ENCODE assay signal across 12 cellular contexts in the genomic region with DNA sequence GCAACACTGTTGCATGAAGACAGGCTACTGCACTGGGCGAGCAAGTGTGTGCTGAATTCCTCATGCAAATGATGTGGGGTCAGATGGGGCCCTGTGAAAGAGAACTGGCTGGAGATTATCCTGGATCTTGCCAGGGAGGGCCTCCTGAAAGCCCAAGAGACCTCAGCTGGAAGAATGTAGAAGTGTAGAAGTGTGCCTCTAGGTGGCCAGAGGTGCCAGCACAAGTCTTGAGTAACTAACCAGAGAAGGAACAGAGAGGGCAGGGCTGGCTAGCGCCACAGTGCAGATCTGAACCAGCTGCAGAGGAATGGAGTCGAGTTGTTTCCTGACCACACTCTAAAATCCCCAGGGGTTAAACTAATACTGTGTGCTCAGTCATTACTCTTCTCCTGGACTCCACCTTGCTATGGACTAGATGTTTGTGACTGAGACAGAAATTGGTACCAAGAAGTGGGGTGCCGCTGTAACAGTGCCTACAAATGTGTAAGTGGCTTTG.
DNase-seq lines count a peak whose midpoint lies in the region; ATAC-seq, FAIRE-seq and TF ChIP-seq lines count a peak whose summit lies in the region.
"Had no signal": no experiment of that assay in that cellular context is flagged by ENCODE, and none has a peak within 500 bp of the region (broad histone marks: within the 10 kb centered on the region; RNA-seq: fewer than 3 reads in every experiment).

No MANE protein-coding gene starts in this region.

- no peaks in the 10 kb centered on the region for H3K36me3 Mint-ChIP-seq in activated CD4-positive, alpha-beta memory T cell treated with anti-CD3 and anti-CD28 coated beads for 36 hours

- CTCF ChIA-PET in activated CD4-positive, alpha-beta memory T cell treated with anti-CD3 and anti-CD28 coated beads for 36 hours (lab: Charles Lee): no interaction called here

- H3K9me3 ChIP-seq in upper lobe of right lung: no peaks in the 10 kb centered on the region

- ATAC-seq in HG02798 (IDR thresholded peaks at IDR 0.05; ENCODE audit: poor library complexity, unreplicated experiment) (peak; percentile 95), upper lobe of right lung (no peak)

- H3K27me3 ChIP-seq in upper lobe of right lung: no peaks in the 10 kb centered on the region

- peak; percentile 12 for DNase-seq in ELR (ENCODE audit: low read depth)
- peak; percentile 8 for DNase-seq in GM19239 (ENCODE audit: insufficient read length, low spot score)
- DNase-seq in HuH-7 (ENCODE audit: low spot score): peak; percentile 10
- DNase-seq in stimulated activated naive CD4-positive, alpha-beta T cell (lab: John Stamatoyannopoulos, UW): no peak
- DNase-seq in activated CD4-positive, alpha-beta memory T cell treated with anti-CD3 and anti-CD28 coated beads for 36 hours: no peak
- no peak for DNase-seq in upper lobe of right lung
- DNase-seq in cardiac septum (ENCODE audit: low spot score): no peak
- DNase-seq: NCI-H2081; stimulated activated CD4-positive, alpha-beta T cell treated with anti-CD3 and anti-CD28 coated beads, Interleukin-12 subunit alpha, Interleukin-12 subunit beta, amount 100 ng/mL, for 4 hours had no signal

- no peak overlapping the region for H3K4me3 Mint-ChIP-seq in activated CD4-positive, alpha-beta memory T cell treated with anti-CD3 and anti-CD28 coated beads for 36 hours
- H3K4me3 Mint-ChIP-seq: T-helper 2 cell treated with Interferon-gamma antibody and Interleukin-4, amounts not matched to agents 5 μg/mL and 100 μg/mL, for 36 hours had no signal

- no peak for TF ChIP-seq CTCF in upper lobe of right lung (IDR thresholded peaks at IDR 0.05)

- no peak overlapping the region for H3K27ac Mint-ChIP-seq in activated CD4-positive, alpha-beta memory T cell treated with anti-CD3 and anti-CD28 coated beads for 36 hours
- H3K27ac Mint-ChIP-seq: activated naive CD4-positive, alpha-beta T cell treated with anti-CD3 and anti-CD28 coated beads, Interleukin-2, amount 50 U/mL, for 72 hours; T-helper 2 cell treated with Interferon-gamma antibody and Interleukin-4, amounts not matched to agents 5 μg/mL and 100 μg/mL, for 36 hours had no signal

- H3K9me3 Mint-ChIP-seq in activated CD4-positive, alpha-beta memory T cell treated with anti-CD3 and anti-CD28 coated beads for 36 hours: no peaks in the 10 kb centered on the region
- H3K9me3 Mint-ChIP-seq: T-helper 2 cell treated with Interferon-gamma antibody and Interleukin-4, amounts not matched to agents 5 μg/mL and 100 μg/mL, for 36 hours had no signal

- intact Hi-C loops in activated CD4-positive, alpha-beta memory T cell treated with anti-CD3 and anti-CD28 coated beads for 36 hours (cut with micrococcal nuclease): no loop called here
- intact Hi-C loops in upper lobe of right lung (cut with DNase I) (no loop called here), cardiac septum (cut with DNase I) (no loop called here)

- POLR2A ChIA-PET in activated CD4-positive, alpha-beta memory T cell treated with anti-CD3 and anti-CD28 coated beads for 36 hours (lab: Charles Lee): no interaction called here

- FAIRE-seq in GM19239 (lab: Jason Lieb, UNC): no peak

- no peak overlapping the region for H3K4me3 ChIP-seq in upper lobe of right lung

- H3K4me1 ChIP-seq in upper lobe of right lung: no peaks in the 10 kb centered on the region

- peaks cover 22% of the 10 kb centered on the region for H3K27me3 Mint-ChIP-seq in activated CD4-positive, alpha-beta memory T cell treated with anti-CD3 and anti-CD28 coated beads for 36 hours

- no peak overlapping the region for H3K27ac ChIP-seq in upper lobe of right lung

- no peaks in the 10 kb centered on the region for H3K4me1 Mint-ChIP-seq in activated CD4-positive, alpha-beta memory T cell treated with anti-CD3 and anti-CD28 coated beads for 36 hours (ENCODE audit: low read depth)

- no peaks in the 10 kb centered on the region for H3K36me3 ChIP-seq in upper lobe of right lung

Comparison
In these comparisons a context has a peak if more than half of its experiments do, and no peak if none do; other contexts are left out.
1. DNase-seq: peak in ELR (single experiment), GM19239 (single experiment) and HuH-7 (single experiment); none in stimulated activated naive CD4-positive, alpha-beta T cell (0 of 6), activated CD4-positive, alpha-beta memory T cell treated with anti-CD3 and anti-CD28 coated beads for 36 hours (single experiment), upper lobe of right lung (single experiment) and cardiac septum (single experiment).